ENCODE assay signal across 37 cellular contexts in genomic region chr6:164113637-164114036, GRCh38.
"Had no signal": no experiment of that assay in that cellular context is flagged by ENCODE, and none has a peak within 500 bp of the region (broad histone marks: within the 10 kb centered on the region; RNA-seq: fewer than 3 reads in every experiment).

No MANE protein-coding gene starts in this region.

- H3K36me3 Mint-ChIP-seq: activated CD4-positive, alpha-beta memory T cell treated with anti-CD3 and anti-CD28 coated beads for 36 hours; activated naive CD4-positive, alpha-beta T cell treated with anti-CD3 and anti-CD28 coated beads, Interleukin-2, amount 10 ng/mL, durations not matched to agents 7 days and 5 days; activated naive CD4-positive, alpha-beta T cell treated with anti-CD3 and anti-CD28 coated beads, Interleukin-2, amount 50 U/mL, for 24 hours; activated naive CD8-positive, alpha-beta T cell treated with anti-CD3 and anti-CD28 coated beads, Interleukin-2, amount 10 ng/mL, durations not matched to agents 7 days and 5 days; WTC11 had no signal

- H3K9me3 Mint-ChIP-seq: activated CD4-positive, alpha-beta memory T cell treated with anti-CD3 and anti-CD28 coated beads for 36 hours; activated CD8-positive, alpha-beta T cell treated with anti-CD3 and anti-CD28 coated beads for 36 hours; activated naive CD4-positive, alpha-beta T cell treated with anti-CD3 and anti-CD28 coated beads, Interleukin-2, amount 10 ng/mL, durations not matched to agents 7 days and 5 days; activated naive CD8-positive, alpha-beta T cell treated with anti-CD3 and anti-CD28 coated beads, Interleukin-2, amount 10 ng/mL, durations not matched to agents 7 days and 5 days; activated T-helper 2 cell treated with anti-CD3 and anti-CD28 coated beads, Interferon-gamma antibody, Interleukin-2, Interleukin-4, amounts not matched to agents 10 μg/mL and 5 μg/mL and 100 μg/mL, durations not matched to agents 14 hours and 24 hours and 36 hours; T-helper 1 cell treated with Interleukin-12 subunit alpha and Interleukin-12 subunit beta and Interleukin-4 antibody, amounts not matched to agents 30 μg/mL and 1 μg/mL, for 36 hours; T-helper 2 cell treated with Interferon-gamma antibody and Interleukin-4, amounts not matched to agents 5 μg/mL and 100 μg/mL, for 36 hours had no signal

- H3K27ac Mint-ChIP-seq: activated CD4-positive, alpha-beta memory T cell treated with anti-CD3 and anti-CD28 coated beads for 36 hours; activated CD4-positive, alpha-beta T cell treated with anti-CD3 and anti-CD28 coated beads for 36 hours; activated CD8-positive, alpha-beta T cell treated with anti-CD3 and anti-CD28 coated beads for 36 hours; activated naive CD4-positive, alpha-beta T cell treated with anti-CD3 and anti-CD28 coated beads, Interleukin-2, amount 10 ng/mL, durations not matched to agents 7 days and 5 days; activated naive CD4-positive, alpha-beta T cell treated with anti-CD3 and anti-CD28 coated beads, Interleukin-2, amount 50 U/mL, for 24 hours; activated naive CD8-positive, alpha-beta T cell; activated naive CD8-positive, alpha-beta T cell treated with anti-CD3 and anti-CD28 coated beads, Interleukin-2, amount 10 ng/mL, durations not matched to agents 7 days and 5 days; activated naive CD8-positive, alpha-beta T cell treated with anti-CD3 and anti-CD28 coated beads, Interleukin-2, amount 50 U/mL, for 24 hours; activated T-helper 2 cell treated with anti-CD3 and anti-CD28 coated beads, Interferon-gamma antibody, Interleukin-2, Interleukin-4, amounts not matched to agents 10 μg/mL and 5 μg/mL and 100 μg/mL, durations not matched to agents 14 hours and 24 hours and 36 hours; T-helper 1 cell treated with Interleukin-12 subunit alpha and Interleukin-12 subunit beta and Interleukin-4 antibody, amounts not matched to agents 30 μg/mL and 1 μg/mL, for 36 hours; T-helper 2 cell treated with Interferon-gamma antibody and Interleukin-4, amounts not matched to agents 5 μg/mL and 100 μg/mL, for 36 hours; WTC11 had no signal

- H3K4me3 Mint-ChIP-seq: activated CD4-positive, alpha-beta memory T cell treated with anti-CD3 and anti-CD28 coated beads for 36 hours; activated CD4-positive, alpha-beta T cell treated with anti-CD3 and anti-CD28 coated beads for 36 hours; activated CD8-positive, alpha-beta T cell treated with anti-CD3 and anti-CD28 coated beads for 36 hours; activated naive CD4-positive, alpha-beta T cell treated with anti-CD3 and anti-CD28 coated beads, Interleukin-2, amount 10 ng/mL, durations not matched to agents 7 days and 5 days; activated naive CD4-positive, alpha-beta T cell treated with anti-CD3 and anti-CD28 coated beads, Interleukin-2, amount 50 U/mL, for 24 hours; activated naive CD8-positive, alpha-beta T cell; activated naive CD8-positive, alpha-beta T cell treated with anti-CD3 and anti-CD28 coated beads, Interleukin-2, amount 10 ng/mL, durations not matched to agents 7 days and 5 days; activated naive CD8-positive, alpha-beta T cell treated with anti-CD3 and anti-CD28 coated beads, Interleukin-2, amount 50 U/mL, for 24 hours; brain; central memory CD8-positive, alpha-beta T cell; T-helper 1 cell treated with Interleukin-12 subunit alpha and Interleukin-12 subunit beta and Interleukin-4 antibody, amounts not matched to agents 30 μg/mL and 1 μg/mL, for 36 hours; T-helper 2 cell treated with Interferon-gamma antibody and Interleukin-4, amounts not matched to agents 5 μg/mL and 100 μg/mL, for 36 hours; WTC11 had no signal

- H3K36me3 ChIP-seq: ascending aorta, cardiac muscle cell, WERI-Rb-1 had no signal

- ATAC-seq: activated CD4-positive, alpha-beta T cell treated with anti-CD3 and anti-CD28 coated beads for 36 hours; activated CD4-positive, CD25-positive, alpha-beta regulatory T cell treated with anti-CD3 and anti-CD28 coated beads, Interleukin-2, amount 50 U/mL, for 24 hours; activated CD8-positive, alpha-beta T cell treated with anti-CD3 and anti-CD28 coated beads for 36 hours; activated naive CD8-positive, alpha-beta T cell treated with anti-CD3 and anti-CD28 coated beads, Interleukin-2, amount 50 U/mL, for 24 hours; WTC11 had no signal

- H3K27me3 ChIP-seq: ascending aorta, cardiac muscle cell had no signal

- H3K9me3 ChIP-seq: ascending aorta had no signal

- H3K4me3 ChIP-seq: ascending aorta, cardiac muscle cell had no signal

- DNase-seq: activated CD4-positive, alpha-beta memory T cell treated with anti-CD3 and anti-CD28 coated beads for 36 hours; activated CD4-positive, alpha-beta T cell treated with anti-CD3 and anti-CD28 coated beads for 1 hour; activated CD4-positive, alpha-beta T cell treated with anti-CD3 and anti-CD28 coated beads for 36 hours; activated CD4-positive, alpha-beta T cell treated with anti-CD3 and anti-CD28 coated beads for 48 hours; activated CD4-positive, alpha-beta T cell treated with anti-CD3 and anti-CD28 coated beads, Interleukin-2, amount 50 U/mL, for 1 hour; activated CD4-positive, alpha-beta T cell treated with anti-CD3 and anti-CD28 coated beads, Interleukin-2, amount 50 U/mL, for 4 hours; activated CD4-positive, CD25-positive, alpha-beta regulatory T cell; activated CD8-positive, alpha-beta memory T cell treated with anti-CD3 and anti-CD28 coated beads, Interleukin-2, amount 50 U/mL, for 4 hours; activated CD8-positive, alpha-beta T cell treated with anti-CD3 and anti-CD28 coated beads for 36 hours; activated effector memory CD4-positive, alpha-beta T cell treated with Interleukin-2 at 50 U/mL for 16 hours; activated gamma-delta T cell; activated naive CD4-positive, alpha-beta T cell treated with anti-CD3 and anti-CD28 coated beads, Interleukin-2, amount 10 ng/mL, durations not matched to agents 7 days and 5 days; activated naive CD4-positive, alpha-beta T cell treated with Interleukin-2 at 50 U/mL for 16 hours; activated naive CD8-positive, alpha-beta T cell treated with anti-CD3 and anti-CD28 coated beads, Interleukin-2, amount 10 ng/mL, durations not matched to agents 7 days and 5 days; activated naive CD8-positive, alpha-beta T cell treated with anti-CD3 and anti-CD28 coated beads, Interleukin-2, amount 50 U/mL, for 24 hours; activated T-cell treated with anti-CD3 and anti-CD28 coated beads for 4 hours; activated T-cell treated with anti-CD3 and anti-CD28 coated beads, Interleukin-2, amount 50 U/mL, for 1 hour; activated T-cell treated with anti-CD3 and anti-CD28 coated beads, Interleukin-2, amount 50 U/mL, for 48 hours; amygdala; anterior cingulate cortex; caudate nucleus; cerebellar nuclear complex; T-helper 1 cell; T-helper 2 cell; T-helper 9 cell; WERI-Rb-1 had no signal

- H3K4me1 Mint-ChIP-seq: activated CD4-positive, alpha-beta T cell treated with anti-CD3 and anti-CD28 coated beads for 36 hours; activated naive CD4-positive, alpha-beta T cell treated with anti-CD3 and anti-CD28 coated beads, Interleukin-2, amount 10 ng/mL, durations not matched to agents 7 days and 5 days; activated naive CD4-positive, alpha-beta T cell treated with anti-CD3 and anti-CD28 coated beads, Interleukin-2, amount 50 U/mL, for 24 hours; activated naive CD8-positive, alpha-beta T cell treated with anti-CD3 and anti-CD28 coated beads, Interleukin-2, amount 10 ng/mL, durations not matched to agents 7 days and 5 days; activated naive CD8-positive, alpha-beta T cell treated with anti-CD3 and anti-CD28 coated beads, Interleukin-2, amount 50 U/mL, for 24 hours; central memory CD8-positive, alpha-beta T cell had no signal

- H3K27ac ChIP-seq: ascending aorta, cardiac muscle cell, WERI-Rb-1 had no signal
